Comparison of ENCODE assay signal across 7 cellular contexts in genomic region chr3:46909535-46910161, GRCh38. TPM values are rescaled to one million over a fixed set of nuclear protein-coding genes. Genes with fewer than 3 reads are reported as not detected.
A peak's percentile ranks its signal among the peaks of the same experiment; 100 is the strongest.
DNase-seq lines count a peak whose midpoint lies in the region; ATAC-seq, FAIRE-seq and TF ChIP-seq lines count a peak whose summit lies in the region.

No MANE protein-coding gene starts in this region.

- no peak for FAIRE-seq in frontal cortex (lab: Jason Lieb, UNC)

- H3K27ac Mint-ChIP-seq in osteocyte (ENCODE audit: unreplicated experiment) = no peak overlapping the region

- no peak overlapping the region for H3K4me3 Mint-ChIP-seq in osteocyte (ENCODE audit: unreplicated experiment)

- TF ChIP-seq CTCF in LNCAP (IDR thresholded peaks at IDR 0.05) (peak; percentile 85), osteocyte (IDR thresholded peaks at IDR 0.05) (peak; percentile 90)

- peak; percentile 56 for ATAC-seq in GM18505 (IDR thresholded peaks at IDR 0.05; ENCODE audit: unreplicated experiment)

- H3K36me3 Mint-ChIP-seq in osteocyte (ENCODE audit: unreplicated experiment) = no peaks in the 10 kb centered on the region

- no peaks in the 10 kb centered on the region for H3K27me3 Mint-ChIP-seq in osteocyte (ENCODE audit: unreplicated experiment)

- H3K9me3 Mint-ChIP-seq in osteocyte (ENCODE audit: unreplicated experiment) = no peaks in the 10 kb centered on the region

- peaks cover 15% of the 10 kb centered on the region for H3K4me1 Mint-ChIP-seq in osteocyte (ENCODE audit: unreplicated experiment)

- DNase-seq in SIG-M5 treated with dmso at 0.1 percent for 504 hours (lab: John Stamatoyannopoulos, UW; ENCODE audit: unreplicated experiment) (peak; percentile 81), frontal cortex (ENCODE audit: low spot score in 2 of 2) (peak; percentile 74 to 95), osteocyte (ENCODE audit: extremely low spot score, unreplicated experiment) (peak; percentile 95), superior temporal gyrus (ENCODE audit: extremely low spot score) (peak; percentile 92)
- peak; percentile 64 for DNase-seq in activated effector memory CD4-positive, alpha-beta T cell treated with Interleukin-2 at 50 U/mL for 16 hours

- peak; percentile 12 for TF ChIP-seq POLR2A in GM18505 (IDR thresholded peaks at IDR 0.05; ENCODE audit: borderline replicate concordance, extremely low read depth, insufficient read depth, insufficient read length)

RNA-seq across cellular contexts. Expression of gene PTH1R, which starts 32.1 kb away (rescaled TPM):
- 2.0 TPM for total RNA-seq in frontal cortex
- total RNA-seq in osteocyte = 12.9 and 15.4 TPM in 2 replicates

RNA-seq across cellular contexts. Expression of gene MYL3, which starts 46.4 kb away (rescaled TPM):
- total RNA-seq in frontal cortex (not detected), osteocyte (1.6 and 3.0 TPM in 2 replicates)

Comparison
In these comparisons a context has a peak if more than half of its experiments do, and no peak if none do; other contexts are left out.
1. Peak in every context shown above with its lines: DNase-seq and ATAC-seq.